Comparison of ENCODE assay signal across 8 cellular contexts in the genomic region with DNA sequence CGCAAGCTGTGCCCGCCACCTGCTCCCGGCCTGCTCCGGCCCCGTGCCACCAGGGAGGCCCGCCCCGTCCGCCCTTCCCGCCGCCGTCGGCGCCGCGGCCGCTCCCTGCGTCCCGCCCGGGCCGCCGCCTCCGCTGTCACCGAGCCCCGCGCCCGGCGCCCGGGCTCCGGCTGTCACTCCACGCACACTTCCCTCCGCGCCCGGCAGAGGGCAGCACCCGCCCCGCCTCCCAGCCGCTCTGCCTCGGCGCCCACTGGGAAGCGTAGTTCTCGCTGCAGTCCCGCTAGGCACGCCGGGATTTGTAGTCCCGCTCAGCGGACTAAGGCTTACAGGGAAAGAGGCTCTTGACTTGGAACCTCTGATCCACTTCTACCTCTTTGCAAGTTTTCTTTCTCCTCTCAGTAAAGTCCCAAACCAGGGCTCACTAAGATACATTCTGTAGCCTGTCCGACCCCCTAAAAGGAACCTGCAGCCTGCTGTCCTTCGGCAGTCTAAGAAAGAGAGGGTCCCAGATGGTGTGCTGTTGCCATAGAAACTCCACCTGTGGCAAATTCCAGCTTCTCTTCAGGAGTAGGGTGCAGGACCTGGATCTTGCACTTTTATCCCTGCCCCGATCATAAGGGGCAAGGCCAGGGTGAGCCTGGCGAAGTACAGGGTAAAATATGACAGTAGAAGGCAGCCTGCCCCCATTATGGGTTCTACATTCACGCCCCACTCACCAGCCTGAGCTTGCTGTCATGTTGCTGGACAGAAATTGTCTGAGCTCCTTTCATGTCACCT.
DNase-seq lines count a peak whose midpoint lies in the region; ATAC-seq and TF ChIP-seq lines count a peak whose summit lies in the region.

Gene TFEB, minus strand, starts transcription at position 182 of the 780 bp plus-strand sequence. CDS start 44,395 bp downstream, outside the sequence.

- ATAC-seq in GM18870 (IDR thresholded peaks at IDR 0.05; ENCODE audit: unreplicated experiment) (peak; percentile 45), HG03139 (IDR thresholded peaks at IDR 0.05; ENCODE audit: unreplicated experiment) (peak; percentile 45)

- peak; percentile 93 for TF ChIP-seq CTCF in AG04449 (IDR thresholded peaks at IDR 0.05; ENCODE audit: insufficient read depth, low read length, missing control alignments)

- CTCF ChIA-PET in AG04449 (lab: Yijun Ruan, JAX) = interaction anchor here (0.5 to 6.0 kb wide), 20 partner anchors 11 to 368 kb away, joined by 3 to 50 read pairs (median 5); partner anchors contain the start of gene TOMM6

- POLR2A ChIA-PET in AG04449 (lab: Yijun Ruan, JAX) = interaction anchor here (1.3 to 2.6 kb wide), 2 partner anchors 30 to 41 kb away, joined by 3 to 10 read pairs; no protein-coding TSS in a partner anchor

- H3K4me3 ChIP-seq in AG04449 (ENCODE audit: low read depth, low read length) = peak within 1 kb of the TSS; percentile 73

- DNase-seq in AG04449 (ENCODE audit: low read depth, low spot score) (peak; percentile 41), NCI-H2227 treated with DMSO at 0.1 percent for 48 hours (lab: John Stamatoyannopoulos, UW) (peak; percentile 50), islet precursor cell (peak; percentile 96)
- DNase-seq in activated CD4-positive, CD25-positive, alpha-beta regulatory T cell treated with anti-CD3 and anti-CD28 coated beads, Interleukin-2, amount 50 U/mL, for 16 hours (ENCODE audit: low read depth, low spot score) = peak; percentile 88
- DNase-seq in central memory CD4-positive, alpha-beta T cell = peak; percentile 91
- peak; percentile 87 to 94 (median 90) for DNase-seq in stimulated activated CD4-positive, alpha-beta T cell treated with anti-CD3 and anti-CD28 coated beads, Interleukin-12 subunit alpha, Interleukin-12 subunit beta, amount 100 ng/mL, for 48 hours (ENCODE audit: low read depth in 2 of 3, low spot score in 1 of 3)

Comparison
In these comparisons a context has a peak if more than half of its experiments do, and no peak if none do; other contexts are left out.
1. Peak in every context shown above with its lines: DNase-seq, ATAC-seq and H3K4me3 ChIP-seq.
2. DNase-seq: peak in every context shown above with its lines; median percentile 96 in islet precursor cell; 91 in central memory CD4-positive, alpha-beta T cell; 90 in stimulated activated CD4-positive, alpha-beta T cell treated with anti-CD3 and anti-CD28 coated beads, Interleukin-12 subunit alpha, Interleukin-12 subunit beta, amount 100 ng/mL, for 48 hours; 88 in activated CD4-positive, CD25-positive, alpha-beta regulatory T cell treated with anti-CD3 and anti-CD28 coated beads, Interleukin-2, amount 50 U/mL, for 16 hours; 50 in NCI-H2227 treated with DMSO at 0.1 percent for 48 hours; 41 in AG04449.